3 cellular contexts compared by ENCODE assay signal in the genomic region with DNA sequence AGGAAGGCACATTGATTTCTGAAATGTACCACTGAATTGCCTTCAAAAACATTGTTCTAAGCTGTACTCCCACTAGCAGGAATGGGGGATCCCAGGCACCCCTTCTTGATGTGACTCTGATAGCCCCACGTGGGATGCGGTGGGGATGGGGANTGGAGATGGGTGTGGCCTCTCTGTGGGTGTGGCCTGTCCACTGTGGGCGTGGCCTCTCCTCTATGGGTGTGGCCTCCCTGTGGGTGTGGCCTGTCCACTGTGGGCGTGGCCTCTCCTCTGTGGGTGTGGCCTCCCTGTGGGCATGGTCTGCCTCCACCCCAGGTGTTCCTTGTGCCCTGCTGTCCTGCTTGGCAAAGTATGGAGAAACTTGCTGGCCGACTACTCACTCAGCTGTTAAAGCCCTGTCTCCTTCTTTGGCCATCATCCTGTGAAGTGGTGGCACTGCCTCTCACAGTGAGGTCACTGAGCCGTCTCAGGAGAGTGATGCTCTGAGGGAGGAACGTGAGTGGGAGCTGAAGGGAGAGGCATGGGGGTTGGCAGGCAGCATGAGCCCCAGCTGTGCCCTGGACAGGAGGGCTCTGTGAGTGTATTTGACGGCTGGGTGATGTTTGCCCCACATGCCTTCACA.
TF ChIP-seq lines count a peak whose summit lies in the region.

No MANE protein-coding gene starts in this region.

TF ChIP-seq in A549, 52 proteins besides CTCF, POLR2A, EP300 and RAD21:
- TF ChIP-seq, protein P1, sequence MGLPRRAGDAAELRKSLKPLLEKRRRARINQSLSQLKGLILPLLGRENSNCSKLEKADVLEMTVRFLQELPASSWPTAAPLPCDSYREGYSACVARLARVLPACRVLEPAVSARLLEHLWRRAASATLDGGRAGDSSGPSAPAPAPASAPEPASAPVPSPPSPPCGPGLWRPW (IDR thresholded peaks at IDR 0.05): no peak

TF ChIP-seq in GM23338, 12 proteins besides CTCF, POLR2A, EP300 and RAD21:
- no peak for TF ChIP-seq CREB1 (CRISPR knock-in tag; IDR thresholded peaks at IDR 0.05; ENCODE audit: low read depth)
- TF ChIP-seq ETS1 (IDR thresholded peaks at IDR 0.05): no peak
- TF ChIP-seq STAT1 (IDR thresholded peaks at IDR 0.05; ENCODE audit: unreplicated experiment): no peak
- no peak for TF ChIP-seq POLR2AphosphoS5 (IDR thresholded peaks at IDR 0.05; ENCODE audit: low read depth)
- TF ChIP-seq, protein P2, sequence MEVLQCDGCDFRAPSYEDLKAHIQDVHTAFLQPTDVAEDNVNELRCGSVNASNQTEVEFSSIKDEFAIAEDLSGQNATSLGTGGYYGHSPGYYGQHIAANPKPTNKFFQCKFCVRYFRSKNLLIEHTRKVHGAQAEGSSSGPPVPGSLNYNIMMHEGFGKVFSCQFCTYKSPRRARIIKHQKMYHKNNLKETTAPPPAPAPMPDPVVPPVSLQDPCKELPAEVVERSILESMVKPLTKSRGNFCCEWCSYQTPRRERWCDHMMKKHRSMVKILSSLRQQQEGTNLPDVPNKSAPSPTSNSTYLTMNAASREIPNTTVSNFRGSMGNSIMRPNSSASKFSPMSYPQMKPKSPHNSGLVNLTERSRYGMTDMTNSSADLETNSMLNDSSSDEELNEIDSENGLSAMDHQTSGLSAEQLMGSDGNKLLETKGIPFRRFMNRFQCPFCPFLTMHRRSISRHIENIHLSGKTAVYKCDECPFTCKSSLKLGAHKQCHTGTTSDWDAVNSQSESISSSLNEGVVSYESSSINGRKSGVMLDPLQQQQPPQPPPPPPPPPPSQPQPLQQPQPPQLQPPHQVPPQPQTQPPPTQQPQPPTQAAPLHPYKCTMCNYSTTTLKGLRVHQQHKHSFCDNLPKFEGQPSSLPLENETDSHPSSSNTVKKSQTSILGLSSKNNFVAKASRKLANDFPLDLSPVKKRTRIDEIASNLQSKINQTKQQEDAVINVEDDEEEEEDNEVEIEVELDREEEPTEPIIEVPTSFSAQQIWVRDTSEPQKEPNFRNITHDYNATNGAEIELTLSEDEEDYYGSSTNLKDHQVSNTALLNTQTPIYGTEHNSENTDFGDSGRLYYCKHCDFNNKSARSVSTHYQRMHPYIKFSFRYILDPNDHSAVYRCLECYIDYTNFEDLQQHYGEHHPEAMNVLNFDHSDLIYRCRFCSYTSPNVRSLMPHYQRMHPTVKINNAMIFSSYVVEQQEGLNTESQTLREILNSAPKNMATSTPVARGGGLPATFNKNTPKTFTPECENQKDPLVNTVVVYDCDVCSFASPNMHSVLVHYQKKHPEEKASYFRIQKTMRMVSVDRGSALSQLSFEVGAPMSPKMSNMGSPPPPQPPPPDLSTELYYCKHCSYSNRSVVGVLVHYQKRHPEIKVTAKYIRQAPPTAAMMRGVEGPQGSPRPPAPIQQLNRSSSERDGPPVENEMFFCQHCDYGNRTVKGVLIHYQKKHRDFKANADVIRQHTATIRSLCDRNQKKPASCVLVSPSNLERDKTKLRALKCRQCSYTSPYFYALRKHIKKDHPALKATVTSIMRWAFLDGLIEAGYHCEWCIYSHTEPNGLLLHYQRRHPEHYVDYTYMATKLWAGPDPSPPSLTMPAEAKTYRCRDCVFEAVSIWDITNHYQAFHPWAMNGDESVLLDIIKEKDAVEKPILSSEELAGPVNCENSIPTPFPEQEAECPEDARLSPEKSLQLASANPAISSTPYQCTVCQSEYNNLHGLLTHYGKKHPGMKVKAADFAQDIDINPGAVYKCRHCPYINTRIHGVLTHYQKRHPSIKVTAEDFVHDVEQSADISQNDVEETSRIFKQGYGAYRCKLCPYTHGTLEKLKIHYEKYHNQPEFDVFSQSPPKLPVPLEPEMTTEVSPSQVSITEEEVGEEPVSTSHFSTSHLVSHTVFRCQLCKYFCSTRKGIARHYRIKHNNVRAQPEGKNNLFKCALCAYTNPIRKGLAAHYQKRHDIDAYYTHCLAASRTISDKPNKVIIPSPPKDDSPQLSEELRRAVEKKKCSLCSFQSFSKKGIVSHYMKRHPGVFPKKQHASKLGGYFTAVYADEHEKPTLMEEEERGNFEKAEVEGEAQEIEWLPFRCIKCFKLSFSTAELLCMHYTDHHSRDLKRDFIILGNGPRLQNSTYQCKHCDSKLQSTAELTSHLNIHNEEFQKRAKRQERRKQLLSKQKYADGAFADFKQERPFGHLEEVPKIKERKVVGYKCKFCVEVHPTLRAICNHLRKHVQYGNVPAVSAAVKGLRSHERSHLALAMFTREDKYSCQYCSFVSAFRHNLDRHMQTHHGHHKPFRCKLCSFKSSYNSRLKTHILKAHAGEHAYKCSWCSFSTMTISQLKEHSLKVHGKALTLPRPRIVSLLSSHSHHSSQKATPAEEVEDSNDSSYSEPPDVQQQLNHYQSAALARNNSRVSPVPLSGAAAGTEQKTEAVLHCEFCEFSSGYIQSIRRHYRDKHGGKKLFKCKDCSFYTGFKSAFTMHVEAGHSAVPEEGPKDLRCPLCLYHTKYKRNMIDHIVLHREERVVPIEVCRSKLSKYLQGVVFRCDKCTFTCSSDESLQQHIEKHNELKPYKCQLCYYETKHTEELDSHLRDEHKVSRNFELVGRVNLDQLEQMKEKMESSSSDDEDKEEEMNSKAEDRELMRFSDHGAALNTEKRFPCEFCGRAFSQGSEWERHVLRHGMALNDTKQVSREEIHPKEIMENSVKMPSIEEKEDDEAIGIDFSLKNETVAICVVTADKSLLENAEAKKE (CRISPR knock-in tag; IDR thresholded peaks at IDR 0.05): no peak
- no peak for TF ChIP-seq ZNF331 (CRISPR knock-in tag; IDR thresholded peaks at IDR 0.05; ENCODE audit: low read depth)
- TF ChIP-seq, protein P3, sequence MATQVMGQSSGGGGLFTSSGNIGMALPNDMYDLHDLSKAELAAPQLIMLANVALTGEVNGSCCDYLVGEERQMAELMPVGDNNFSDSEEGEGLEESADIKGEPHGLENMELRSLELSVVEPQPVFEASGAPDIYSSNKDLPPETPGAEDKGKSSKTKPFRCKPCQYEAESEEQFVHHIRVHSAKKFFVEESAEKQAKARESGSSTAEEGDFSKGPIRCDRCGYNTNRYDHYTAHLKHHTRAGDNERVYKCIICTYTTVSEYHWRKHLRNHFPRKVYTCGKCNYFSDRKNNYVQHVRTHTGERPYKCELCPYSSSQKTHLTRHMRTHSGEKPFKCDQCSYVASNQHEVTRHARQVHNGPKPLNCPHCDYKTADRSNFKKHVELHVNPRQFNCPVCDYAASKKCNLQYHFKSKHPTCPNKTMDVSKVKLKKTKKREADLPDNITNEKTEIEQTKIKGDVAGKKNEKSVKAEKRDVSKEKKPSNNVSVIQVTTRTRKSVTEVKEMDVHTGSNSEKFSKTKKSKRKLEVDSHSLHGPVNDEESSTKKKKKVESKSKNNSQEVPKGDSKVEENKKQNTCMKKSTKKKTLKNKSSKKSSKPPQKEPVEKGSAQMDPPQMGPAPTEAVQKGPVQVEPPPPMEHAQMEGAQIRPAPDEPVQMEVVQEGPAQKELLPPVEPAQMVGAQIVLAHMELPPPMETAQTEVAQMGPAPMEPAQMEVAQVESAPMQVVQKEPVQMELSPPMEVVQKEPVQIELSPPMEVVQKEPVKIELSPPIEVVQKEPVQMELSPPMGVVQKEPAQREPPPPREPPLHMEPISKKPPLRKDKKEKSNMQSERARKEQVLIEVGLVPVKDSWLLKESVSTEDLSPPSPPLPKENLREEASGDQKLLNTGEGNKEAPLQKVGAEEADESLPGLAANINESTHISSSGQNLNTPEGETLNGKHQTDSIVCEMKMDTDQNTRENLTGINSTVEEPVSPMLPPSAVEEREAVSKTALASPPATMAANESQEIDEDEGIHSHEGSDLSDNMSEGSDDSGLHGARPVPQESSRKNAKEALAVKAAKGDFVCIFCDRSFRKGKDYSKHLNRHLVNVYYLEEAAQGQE (IDR thresholded peaks at IDR 0.05; ENCODE audit: unreplicated experiment): no peak

TF ChIP-seq in HepG2, 621 proteins besides CTCF, POLR2A, EP300 and RAD21:
- no peak for TF ChIP-seq MXI1 (IDR thresholded peaks at IDR 0.05; ENCODE audit: borderline replicate concordance, low read depth, low read length)
- no peak for TF ChIP-seq SP1 (IDR thresholded peaks at IDR 0.05)
- TF ChIP-seq SP1 (CRISPR knock-in tag; IDR thresholded peaks at IDR 0.05): peak; percentile 35; the same call in 1 of the 2 replicates
